Comparison of ENCODE assay signal across 9 cellular contexts in genomic region chr6:142395768-142396231, GRCh38.
DNase-seq lines count a peak whose midpoint lies in the region; ATAC-seq, FAIRE-seq and TF ChIP-seq lines count a peak whose summit lies in the region.
"Had no signal": no experiment of that assay in that cellular context is flagged by ENCODE, and none has a peak within 500 bp of the region (broad histone marks: within the 10 kb centered on the region; RNA-seq: fewer than 3 reads in every experiment).

No MANE protein-coding gene starts in this region.

- peaks cover 29% of the 10 kb centered on the region for H3K4me1 Mint-ChIP-seq in astrocyte (ENCODE audit: low read depth, unreplicated experiment)

- H3K4me3 ChIP-seq in astrocyte (ENCODE audit: insufficient read depth, low read depth, low read length), result no peak overlapping the region

- ATAC-seq in GM19468 (IDR thresholded peaks at IDR 0.05; ENCODE audit: extremely low read depth, unreplicated experiment) (peak; percentile 85), HG03280 (IDR thresholded peaks at IDR 0.05; ENCODE audit: unreplicated experiment) (peak; percentile 88)

- peak overlapping the region; percentile 89 for H3K27ac Mint-ChIP-seq in astrocyte (ENCODE audit: unreplicated experiment)

- no peaks in the 10 kb centered on the region for H4K20me1 ChIP-seq in astrocyte (ENCODE audit: insufficient read depth, low read length)

- no peak overlapping the region for H2AFZ ChIP-seq in astrocyte (ENCODE audit: low read depth, low read length)

- no peak for TF ChIP-seq POLR2A in GM12892 (IDR thresholded peaks at IDR 0.05; ENCODE audit: low read depth, low read length)

- H3K27me3 Mint-ChIP-seq in astrocyte (ENCODE audit: low read depth, unreplicated experiment), result no peaks in the 10 kb centered on the region

- no peaks in the 10 kb centered on the region for H3K9me3 ChIP-seq in astrocyte (ENCODE audit: insufficient read depth, low read depth, low read length)
- H3K9me3 ChIP-seq: neutrophil had no signal

- no peaks in the 10 kb centered on the region for H3K9me3 Mint-ChIP-seq in astrocyte (ENCODE audit: unreplicated experiment)

- H3K36me3 Mint-ChIP-seq in astrocyte (ENCODE audit: low read depth, unreplicated experiment), result peaks cover 15% of the 10 kb centered on the region

- DNase-seq in Daoy (ENCODE audit: low read depth), result peak; percentile 56
- DNase-seq in astrocyte (ENCODE audit: low read depth), result peak; percentile 71
- DNase-seq in RPMI8226, result no peak
- DNase-seq in stimulated activated CD8-positive, alpha-beta memory T cell treated with anti-CD3 and anti-CD28 coated beads, Interleukin-4, amount 100 ng/mL, for 48 hours, result no peak
- DNase-seq in GM12892 (ENCODE audit: insufficient read length), result no peak
- DNase-seq in activated gamma-delta T cell treated with Interleukin-2 at 50 U/mL for 16 hours, result no peak

- H3K79me2 ChIP-seq in astrocyte (ENCODE audit: insufficient read depth, low read length), result no peaks in the 10 kb centered on the region

- no peak overlapping the region for H3K4me2 ChIP-seq in astrocyte (ENCODE audit: low read length)

- H3K9ac ChIP-seq in astrocyte (ENCODE audit: low read length), result no peak overlapping the region

- FAIRE-seq in astrocyte (lab: Jason Lieb, UNC) (no peak), GM12892 (lab: Jason Lieb, UNC) (no peak)

- no peak overlapping the region for H3K4me3 Mint-ChIP-seq in astrocyte (ENCODE audit: unreplicated experiment)

- TF ChIP-seq CTCF in astrocyte (IDR thresholded peaks at IDR 0.05; ENCODE audit: insufficient read depth, low read depth, low read length), result no peak

- H3K36me3 ChIP-seq in astrocyte (ENCODE audit: insufficient read depth, low read length), result no peaks in the 10 kb centered on the region
- H3K36me3 ChIP-seq: neutrophil had no signal

- H3K27ac ChIP-seq in astrocyte (ENCODE audit: low read depth, low read length), result peak overlapping the region; percentile 0
- H3K27ac ChIP-seq: neutrophil had no signal

- H3K4me1 ChIP-seq in astrocyte (ENCODE audit: insufficient read depth, low read length), result peaks cover 7% of the 10 kb centered on the region

- no peaks in the 10 kb centered on the region for H3K27me3 ChIP-seq in astrocyte (ENCODE audit: insufficient read depth, low read length)
- H3K27me3 ChIP-seq: neutrophil had no signal

Comparison
In these comparisons a context has a peak if more than half of its experiments do, and no peak if none do; other contexts are left out.
1. DNase-seq: peak in Daoy (single experiment) and astrocyte (single experiment); none in RPMI8226 (single experiment), stimulated activated CD8-positive, alpha-beta memory T cell treated with anti-CD3 and anti-CD28 coated beads, Interleukin-4, amount 100 ng/mL, for 48 hours (single experiment), GM12892 (single experiment) and activated gamma-delta T cell treated with Interleukin-2 at 50 U/mL for 16 hours (single experiment).